ENCODE assay signal across 13 cellular contexts in genomic region chr2:79716266-79716665, GRCh38.
"Had no signal": no experiment of that assay in that cellular context is flagged by ENCODE, and none has a peak within 500 bp of the region (broad histone marks: within the 10 kb centered on the region; RNA-seq: fewer than 3 reads in every experiment).

No MANE protein-coding gene starts in this region.

- ATAC-seq: left ventricle myocardium superior had no signal

- DNase-seq: activated CD4-positive, CD25-positive, alpha-beta regulatory T cell treated with anti-CD3 and anti-CD28 coated beads, Interleukin-2, amount 50 U/mL, for 72 hours; activated naive CD4-positive, alpha-beta T cell; activated naive CD8-positive, alpha-beta T cell treated with anti-CD3 and anti-CD28 coated beads, Interleukin-2, amount 10 ng/mL, durations not matched to agents 7 days and 5 days; anterior cingulate cortex; cerebellar nuclear complex; effector memory CD4-positive, alpha-beta T cell; foreskin fibroblast; hypothalamus; kidney glomerular epithelial cell; left ventricle myocardium superior; stimulated activated CD4-positive, alpha-beta T cell treated with anti-CD3 and anti-CD28 coated beads, Interleukin-4, amount 100 ng/mL, for 4 hours; stimulated activated CD8-positive, alpha-beta memory T cell treated with anti-CD3 and anti-CD28 coated beads, Interleukin-4, amount 100 ng/mL, for 48 hours; stimulated activated naive CD4-positive, alpha-beta T cell treated with Interleukin-2 at 50 U/mL for 16 hours had no signal
